In genomic region chr6:81925201-81925600, GRCh38 we compare ENCODE assay signal across 29 cellular contexts.
"Had no signal": no experiment of that assay in that cellular context is flagged by ENCODE, and none has a peak within 500 bp of the region (broad histone marks: within the 10 kb centered on the region; RNA-seq: fewer than 3 reads in every experiment).

No MANE protein-coding gene starts in this region.

- H3K27me3 ChIP-seq: ascending aorta, cardiac muscle cell had no signal

- H3K36me3 ChIP-seq: ascending aorta, cardiac muscle cell had no signal

- H3K4me1 ChIP-seq: ascending aorta had no signal

- DNase-seq: activated B cell treated with CpG ODN at 0.5 μM for 24 hours; activated CD4-positive, alpha-beta memory T cell treated with anti-CD3 and anti-CD28 coated beads for 36 hours; activated CD4-positive, alpha-beta T cell treated with anti-CD3 and anti-CD28 coated beads for 4 hours; activated CD4-positive, alpha-beta T cell treated with anti-CD3 and anti-CD28 coated beads, Interleukin-2, amount 10 ng/mL, durations not matched to agents 24 days and 14 days; activated CD4-positive, alpha-beta T cell treated with anti-CD3 and anti-CD28 coated beads, Interleukin-2, amount 50 U/mL, for 1 hour; activated CD4-positive, alpha-beta T cell treated with anti-CD3 and anti-CD28 coated beads, Interleukin-2, amount 50 U/mL, for 4 hours; activated CD4-positive, CD25-positive, alpha-beta regulatory T cell treated with anti-CD3 and anti-CD28 coated beads, Interleukin-2, amount 50 U/mL, for 72 hours; activated CD8-positive, alpha-beta memory T cell treated with anti-CD3 and anti-CD28 coated beads, Interleukin-2, amount 50 U/mL, for 4 hours; activated CD8-positive, alpha-beta T cell treated with anti-CD3 and anti-CD28 coated beads for 36 hours; activated effector memory CD4-positive, alpha-beta T cell treated with anti-CD3 and anti-CD28 coated beads, Interleukin-2, amount 50 U/mL, for 16 hours; activated gamma-delta T cell treated with Interleukin-2 at 50 U/mL for 16 hours; activated naive CD4-positive, alpha-beta T cell treated with anti-CD3 and anti-CD28 coated beads, Interleukin-2, amount 10 ng/mL, durations not matched to agents 7 days and 5 days; activated naive CD4-positive, alpha-beta T cell treated with Interleukin-2 at 50 U/mL for 16 hours; activated naive CD8-positive, alpha-beta T cell treated with anti-CD3 and anti-CD28 coated beads, Interleukin-2, amount 10 ng/mL, durations not matched to agents 7 days and 5 days; activated naive CD8-positive, alpha-beta T cell treated with anti-CD3 and anti-CD28 coated beads, Interleukin-2, amount 50 U/mL, for 24 hours; activated T-cell treated with anti-CD3 and anti-CD28 coated beads for 4 hours; activated T-cell treated with anti-CD3 and anti-CD28 coated beads, Interleukin-2, amount 50 U/mL, for 1 hour; activated T-cell treated with anti-CD3 and anti-CD28 coated beads, Interleukin-2, amount 50 U/mL, for 4 hours; activated T-cell treated with anti-CD3 and anti-CD28 coated beads, Interleukin-2, amount 50 U/mL, for 72 hours; amygdala; anterior cingulate cortex; T-cell; T-helper 17 cell; T1000 had no signal

- FAIRE-seq: bronchial epithelial cell, TTC549 had no signal

- H3K4me3 ChIP-seq: ascending aorta, cardiac muscle cell had no signal

- H3K27ac ChIP-seq: ascending aorta, cardiac muscle cell, VCaP had no signal
